Comparison of ENCODE assay signal across 15 cellular contexts in the genomic region with DNA sequence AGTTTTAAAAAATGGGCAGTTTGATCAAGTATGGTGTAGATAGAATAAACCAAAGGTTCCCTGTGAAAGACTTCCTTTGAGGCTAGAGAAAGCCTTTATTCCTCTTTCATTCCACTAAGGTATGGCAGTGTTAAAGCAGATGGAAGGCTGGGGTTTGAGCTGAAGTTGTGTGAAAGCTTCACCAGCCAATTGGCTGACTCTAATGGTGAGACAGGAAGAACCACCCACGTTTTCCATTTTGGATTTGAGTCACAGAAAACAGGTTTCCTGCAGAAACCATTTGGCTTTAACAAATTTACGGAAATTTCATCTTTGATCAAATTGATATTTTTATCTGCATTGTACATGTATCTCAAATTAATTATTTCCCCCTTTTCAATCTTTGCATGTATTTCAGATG. TPM values are rescaled to one million over a fixed set of nuclear protein-coding genes. Genes with fewer than 3 reads are reported as not detected.
DNase-seq lines count a peak whose midpoint lies in the region; ATAC-seq and TF ChIP-seq lines count a peak whose summit lies in the region.
"Had no signal": no experiment of that assay in that cellular context is flagged by ENCODE, and none has a peak within 500 bp of the region (broad histone marks: within the 10 kb centered on the region; RNA-seq: fewer than 3 reads in every experiment).

No MANE protein-coding gene starts in this region.

- peaks cover 17 to 92% (median 64%) of the 10 kb centered on the region in 6 donors for H3K4me1 ChIP-seq in spleen
- peaks cover 3 to 25% of the 10 kb centered on the region in 2 donors for H3K4me1 ChIP-seq in ascending aorta

- H3K27me3 Mint-ChIP-seq in chondrocyte (ENCODE audit: low read depth), result no peaks in the 10 kb centered on the region
- H3K27me3 Mint-ChIP-seq: T-cell had no signal

- no peak overlapping the region for H3K4me3 ChIP-seq in GM12864 (ENCODE audit: low read depth, low read length)
- H3K4me3 ChIP-seq in spleen, result no peak overlapping the region
- no peak overlapping the region for H3K4me3 ChIP-seq in ascending aorta
- H3K4me3 ChIP-seq: left ventricle myocardium inferior, pancreas had no signal

- WGBS in spleen, 5 donors, result 53 to 72% (median 62%) methylated on average over 2 of the region's 2 CpGs

- peak overlapping the region; percentile 74 for H3K27ac Mint-ChIP-seq in chondrocyte (ENCODE audit: unreplicated experiment)

- no peak for TF ChIP-seq POLR2A in spleen (IDR thresholded peaks at IDR 0.05)

- no peak overlapping the region for H3K4me3 Mint-ChIP-seq in chondrocyte (ENCODE audit: unreplicated experiment)
- H3K4me3 Mint-ChIP-seq: T-cell had no signal

- peak overlapping the region in 7 of 8 donors; percentile 27 to 89 (median 75) for H3K27ac ChIP-seq in spleen
- H3K27ac ChIP-seq in ascending aorta, result no peak overlapping the region
- H3K27ac ChIP-seq: left ventricle myocardium inferior, pancreas had no signal

- peaks cover 2% of the 10 kb centered on the region for H3K36me3 Mint-ChIP-seq in chondrocyte (ENCODE audit: low read depth)

- H3K36me3 ChIP-seq in spleen (no peaks in the 10 kb centered on the region), ascending aorta (no peaks in the 10 kb centered on the region)
- H3K36me3 ChIP-seq: left ventricle myocardium inferior, pancreas had no signal

- TF ChIP-seq CTCF in GM12864 (IDR thresholded peaks at IDR 0.05; ENCODE audit: low read depth, low read length, missing control alignments) (no peak), chondrocyte (IDR thresholded peaks at IDR 0.05) (no peak), spleen (IDR thresholded peaks at IDR 0.05 in 8 of 11, conservative IDR thresholded peaks at IDR 0.05 in 3 of 11) (no peak), ascending aorta (IDR thresholded peaks at IDR 0.05) (no peak)

- ATAC-seq in GM21723 (IDR thresholded peaks at IDR 0.05; ENCODE audit: unreplicated experiment) (no peak), HG03342 (IDR thresholded peaks at IDR 0.05; ENCODE audit: unreplicated experiment) (no peak)
- ATAC-seq: pancreas, sciatic nerve, T-cell had no signal

- no peaks in the 10 kb centered on the region for H3K27me3 ChIP-seq in spleen (replicated peaks in 1 of 7)
- no peaks in the 10 kb centered on the region for H3K27me3 ChIP-seq in ascending aorta
- H3K27me3 ChIP-seq: pancreas had no signal

- DNase-seq in GM12864 (ENCODE audit: low read depth), result peak; percentile 36
- DNase-seq in NCI-H524 (lab: John Stamatoyannopoulos, UW), result peak; percentile 17 to 91
- DNase-seq in chondrocyte (ENCODE audit: low spot score), result no peak
- no peak for DNase-seq in spleen
- no peak for DNase-seq in ascending aorta (ENCODE audit: low spot score in 2 of 2)
- DNase-seq: activated effector memory CD4-positive, alpha-beta T cell treated with Interleukin-2 at 50 U/mL for 16 hours; effector memory CD4-positive, alpha-beta T cell; left ventricle myocardium inferior; NCI-H187 treated with DMSO at 0.1 percent for 48 hours; pancreas; Right ventricle myocardium superior; T-cell had no signal

- peaks cover 89% of the 10 kb centered on the region for H3K4me1 Mint-ChIP-seq in chondrocyte (ENCODE audit: low read depth)

- intact Hi-C loops in spleen (cut with DNase I; ENCODE audit: low total_unique reads) (no loop called here), ascending aorta (cut with DNase I) (no loop called here)

- peaks cover 2% of the 10 kb centered on the region for H3K9me3 Mint-ChIP-seq in chondrocyte (ENCODE audit: low read depth)

- H3K9me3 ChIP-seq in spleen (peaks cover 0 to 6% (median 0%) of the 10 kb centered on the region in 8 donors), ascending aorta (no peaks in the 10 kb centered on the region)
- H3K9me3 ChIP-seq: left ventricle myocardium inferior, pancreas had no signal

RNA-seq across cellular contexts. Expression of a gene that starts 42.0 kb away (rescaled TPM):
- total RNA-seq in chondrocyte (89.7 to 136 TPM (median 96.1 TPM) in 3 replicates), spleen (100 to 1,000 TPM in 6 of 7 donors, 10 to 100 TPM in 1; 98.7 to 167 (median 146) TPM), ascending aorta (12.6 TPM)
- polyA plus RNA-seq in spleen, result 10 to 100 TPM; 11.9 to 27.9 (median 21.5) TPM

Comparison
In these comparisons a context has a peak if more than half of its experiments do, and no peak if none do; other contexts are left out.
1. DNase-seq: peak in GM12864 (single experiment) and NCI-H524 (2 of 2); none in chondrocyte (single experiment), spleen (single experiment) and ascending aorta (0 of 2).
2. H3K27ac ChIP-seq: peak in spleen (7 of 8); none in ascending aorta (0 of 2).